1 cellular context compared by ENCODE assay signal in the genomic region with DNA sequence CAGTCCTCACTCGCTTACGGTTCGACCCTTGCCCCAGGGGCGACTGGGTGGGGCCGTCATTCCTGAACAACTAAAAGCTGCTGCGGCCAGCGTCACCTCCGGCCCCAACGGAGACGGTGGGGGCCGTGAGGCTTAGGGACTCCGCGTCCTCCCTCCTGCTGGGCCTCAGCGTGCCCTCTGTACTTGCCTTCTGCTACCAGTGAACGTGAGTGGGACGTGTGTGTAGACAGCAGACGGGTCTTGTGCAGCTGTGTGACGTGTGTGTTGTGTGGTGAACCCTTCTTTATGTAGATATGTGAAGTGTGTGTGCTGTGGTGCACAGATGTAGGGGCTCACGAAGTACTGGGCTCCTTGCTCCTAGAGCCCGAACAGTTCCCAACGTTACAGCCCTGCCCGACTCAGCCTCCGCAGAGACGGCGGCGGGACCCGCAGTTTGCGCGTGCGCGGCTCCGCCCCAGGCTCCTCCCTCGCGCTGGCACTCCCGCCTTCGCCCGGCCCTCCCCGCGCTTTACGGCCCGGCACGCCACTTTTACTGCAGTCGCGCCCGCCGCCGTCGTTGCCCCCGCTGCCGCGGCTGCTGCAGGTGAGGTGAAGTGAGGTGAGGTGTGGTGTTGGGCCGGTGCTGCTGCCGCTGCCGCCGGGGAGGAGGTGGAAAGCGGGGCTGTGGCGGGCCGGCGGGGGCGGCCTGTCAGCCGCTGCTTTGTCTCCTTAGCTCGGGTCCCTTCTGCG.
TF ChIP-seq lines count a peak whose summit lies in the region.

A gene (plus strand): TSS at position 535 of the 729 bp plus-strand sequence. CDS start 235 bp downstream, outside the sequence.

TF ChIP-seq in A549, 52 proteins besides CTCF, POLR2A, EP300 and RAD21 (continued from another document):
- TF ChIP-seq, protein P1, sequence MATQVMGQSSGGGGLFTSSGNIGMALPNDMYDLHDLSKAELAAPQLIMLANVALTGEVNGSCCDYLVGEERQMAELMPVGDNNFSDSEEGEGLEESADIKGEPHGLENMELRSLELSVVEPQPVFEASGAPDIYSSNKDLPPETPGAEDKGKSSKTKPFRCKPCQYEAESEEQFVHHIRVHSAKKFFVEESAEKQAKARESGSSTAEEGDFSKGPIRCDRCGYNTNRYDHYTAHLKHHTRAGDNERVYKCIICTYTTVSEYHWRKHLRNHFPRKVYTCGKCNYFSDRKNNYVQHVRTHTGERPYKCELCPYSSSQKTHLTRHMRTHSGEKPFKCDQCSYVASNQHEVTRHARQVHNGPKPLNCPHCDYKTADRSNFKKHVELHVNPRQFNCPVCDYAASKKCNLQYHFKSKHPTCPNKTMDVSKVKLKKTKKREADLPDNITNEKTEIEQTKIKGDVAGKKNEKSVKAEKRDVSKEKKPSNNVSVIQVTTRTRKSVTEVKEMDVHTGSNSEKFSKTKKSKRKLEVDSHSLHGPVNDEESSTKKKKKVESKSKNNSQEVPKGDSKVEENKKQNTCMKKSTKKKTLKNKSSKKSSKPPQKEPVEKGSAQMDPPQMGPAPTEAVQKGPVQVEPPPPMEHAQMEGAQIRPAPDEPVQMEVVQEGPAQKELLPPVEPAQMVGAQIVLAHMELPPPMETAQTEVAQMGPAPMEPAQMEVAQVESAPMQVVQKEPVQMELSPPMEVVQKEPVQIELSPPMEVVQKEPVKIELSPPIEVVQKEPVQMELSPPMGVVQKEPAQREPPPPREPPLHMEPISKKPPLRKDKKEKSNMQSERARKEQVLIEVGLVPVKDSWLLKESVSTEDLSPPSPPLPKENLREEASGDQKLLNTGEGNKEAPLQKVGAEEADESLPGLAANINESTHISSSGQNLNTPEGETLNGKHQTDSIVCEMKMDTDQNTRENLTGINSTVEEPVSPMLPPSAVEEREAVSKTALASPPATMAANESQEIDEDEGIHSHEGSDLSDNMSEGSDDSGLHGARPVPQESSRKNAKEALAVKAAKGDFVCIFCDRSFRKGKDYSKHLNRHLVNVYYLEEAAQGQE (IDR thresholded peaks at IDR 0.05), result no peak
- TF ChIP-seq KDM1A (IDR thresholded peaks at IDR 0.05; ENCODE audit: low read depth) (no peak), POLR2AphosphoS2 (conservative IDR thresholded peaks at IDR 0.05; ENCODE audit: low read length) (no peak), FOSB (CRISPR knock-in tag; IDR thresholded peaks at IDR 0.05) (no peak), RFX5 (IDR thresholded peaks at IDR 0.05) (no peak), CHD4 (IDR thresholded peaks at IDR 0.05; ENCODE audit: borderline replicate concordance) (no peak), SMC3 (IDR thresholded peaks at IDR 0.05) (0 out of 3 replicates have a peak, but pooled peaks have one; percentile 7), GATA3 (IDR thresholded peaks at IDR 0.05; ENCODE audit: borderline replicate concordance) (peak; percentile 43; the same call in 1 of the 2 replicates), CBX2 (IDR thresholded peaks at IDR 0.05; ENCODE audit: borderline replicate concordance, low read depth) (no peak), BHLHE40 (IDR thresholded peaks at IDR 0.05; ENCODE audit: low read depth, low read length) (no peak), CHD2 (IDR thresholded peaks at IDR 0.05; ENCODE audit: low read length, partially characterized antibody) (no peak), ZSCAN20 (CRISPR knock-in tag; IDR thresholded peaks at IDR 0.05) (no peak), ZC3H11A (IDR thresholded peaks at IDR 0.05) (no peak), CEBPB (IDR thresholded peaks at IDR 0.05) (no peak), KDM5A (IDR thresholded peaks at IDR 0.05) (no peak), RNF2 (IDR thresholded peaks at IDR 0.05; ENCODE audit: borderline replicate concordance, low read depth) (no peak), JUN (IDR thresholded peaks at IDR 0.05) (peak; percentile 70 to 82; a peak in 4 of 5 replicates)
- TF ChIP-seq, protein P2, sequence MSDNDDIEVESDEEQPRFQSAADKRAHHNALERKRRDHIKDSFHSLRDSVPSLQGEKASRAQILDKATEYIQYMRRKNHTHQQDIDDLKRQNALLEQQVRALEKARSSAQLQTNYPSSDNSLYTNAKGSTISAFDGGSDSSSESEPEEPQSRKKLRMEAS (IDR thresholded peaks at IDR 0.05), result peak; percentile 67
- TF ChIP-seq, protein P3, sequence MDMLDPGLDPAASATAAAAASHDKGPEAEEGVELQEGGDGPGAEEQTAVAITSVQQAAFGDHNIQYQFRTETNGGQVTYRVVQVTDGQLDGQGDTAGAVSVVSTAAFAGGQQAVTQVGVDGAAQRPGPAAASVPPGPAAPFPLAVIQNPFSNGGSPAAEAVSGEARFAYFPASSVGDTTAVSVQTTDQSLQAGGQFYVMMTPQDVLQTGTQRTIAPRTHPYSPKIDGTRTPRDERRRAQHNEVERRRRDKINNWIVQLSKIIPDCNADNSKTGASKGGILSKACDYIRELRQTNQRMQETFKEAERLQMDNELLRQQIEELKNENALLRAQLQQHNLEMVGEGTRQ (IDR thresholded peaks at IDR 0.05), result no peak
- TF ChIP-seq, protein P4, sequence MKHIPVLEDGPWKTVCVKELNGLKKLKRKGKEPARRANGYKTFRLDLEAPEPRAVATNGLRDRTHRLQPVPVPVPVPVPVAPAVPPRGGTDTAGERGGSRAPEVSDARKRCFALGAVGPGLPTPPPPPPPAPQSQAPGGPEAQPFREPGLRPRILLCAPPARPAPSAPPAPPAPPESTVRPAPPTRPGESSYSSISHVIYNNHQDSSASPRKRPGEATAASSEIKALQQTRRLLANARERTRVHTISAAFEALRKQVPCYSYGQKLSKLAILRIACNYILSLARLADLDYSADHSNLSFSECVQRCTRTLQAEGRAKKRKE (CRISPR knock-in tag; IDR thresholded peaks at IDR 0.05; ENCODE audit: low read depth), result no peak
- TF ChIP-seq, protein P5, sequence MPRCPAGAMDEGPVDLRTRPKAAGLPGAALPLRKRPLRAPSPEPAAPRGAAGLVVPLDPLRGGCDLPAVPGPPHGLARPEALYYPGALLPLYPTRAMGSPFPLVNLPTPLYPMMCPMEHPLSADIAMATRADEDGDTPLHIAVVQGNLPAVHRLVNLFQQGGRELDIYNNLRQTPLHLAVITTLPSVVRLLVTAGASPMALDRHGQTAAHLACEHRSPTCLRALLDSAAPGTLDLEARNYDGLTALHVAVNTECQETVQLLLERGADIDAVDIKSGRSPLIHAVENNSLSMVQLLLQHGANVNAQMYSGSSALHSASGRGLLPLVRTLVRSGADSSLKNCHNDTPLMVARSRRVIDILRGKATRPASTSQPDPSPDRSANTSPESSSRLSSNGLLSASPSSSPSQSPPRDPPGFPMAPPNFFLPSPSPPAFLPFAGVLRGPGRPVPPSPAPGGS (IDR thresholded peaks at IDR 0.05), result peak; percentile 95
